ENCODE assay signal across 12 cellular contexts in the genomic region with DNA sequence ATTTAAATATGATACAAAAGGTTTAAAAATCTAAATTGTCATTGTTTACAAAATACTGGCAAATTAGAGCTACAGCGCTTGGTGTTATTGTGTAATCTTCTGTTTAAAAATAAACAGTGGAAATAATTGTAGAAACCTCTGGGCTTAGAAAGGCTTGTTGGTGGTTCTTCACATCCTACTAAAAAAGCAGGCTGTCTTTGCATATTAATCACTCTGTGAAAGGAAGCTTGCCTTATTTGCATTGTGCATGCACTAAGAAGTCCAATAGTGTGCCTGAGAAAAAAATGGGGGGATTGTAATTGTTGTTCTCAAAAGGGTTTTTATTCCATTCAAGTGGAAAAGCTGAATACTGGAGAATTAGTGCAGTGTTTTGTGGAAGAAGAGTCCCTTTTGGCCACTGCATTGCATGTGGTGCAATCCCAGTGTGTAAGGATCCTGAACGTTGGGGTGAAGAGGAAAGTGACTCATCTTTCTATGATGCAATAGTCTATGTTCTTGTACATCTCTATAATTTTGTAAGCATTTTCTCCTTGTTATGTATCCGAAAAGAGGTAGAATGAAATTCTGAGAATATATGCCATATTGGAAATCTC. TPM values are rescaled to one million over a fixed set of nuclear protein-coding genes. Genes with fewer than 3 reads are reported as not detected.
DNase-seq lines count a peak whose midpoint lies in the region; ATAC-seq, FAIRE-seq and TF ChIP-seq lines count a peak whose summit lies in the region.
"Had no signal": no experiment of that assay in that cellular context is flagged by ENCODE, and none has a peak within 500 bp of the region (broad histone marks: within the 10 kb centered on the region; RNA-seq: fewer than 3 reads in every experiment).

No MANE protein-coding gene starts in this region.

- no peak overlapping the region for H3K27ac ChIP-seq in sigmoid colon

- H3K36me3 ChIP-seq in sigmoid colon: no peaks in the 10 kb centered on the region

- TF ChIP-seq POLR2A in sigmoid colon (IDR thresholded peaks at IDR 0.05): no peak

- no peak for ATAC-seq in GM19395 (IDR thresholded peaks at IDR 0.05; ENCODE audit: unreplicated experiment)
- ATAC-seq: activated naive CD8-positive, alpha-beta T cell treated with anti-CD3 and anti-CD28 coated beads, Interleukin-2, amount 50 U/mL, for 24 hours had no signal

- no peaks in the 10 kb centered on the region for H3K9me3 ChIP-seq in sigmoid colon

- no peaks in the 10 kb centered on the region for H3K27me3 ChIP-seq in sigmoid colon

- WGBS in sigmoid colon, 2 donors: 57 to 60% methylated on average over 3 of the region's 3 CpGs

- TF ChIP-seq CTCF in sigmoid colon (IDR thresholded peaks at IDR 0.05): no peak

- H3K4me1 ChIP-seq in sigmoid colon: peaks cover 0 to 8% (median 0%) of the 10 kb centered on the region in 4 donors

- no peak for TF ChIP-seq EP300 in sigmoid colon (IDR thresholded peaks at IDR 0.05)

- peak; percentile 44 for FAIRE-seq in RCC 7860 (lab: Jason Lieb, UNC)
- FAIRE-seq: keratinocyte had no signal

- DNase-seq in HCEC 1CT (peak; percentile 56), RCC 7860 (ENCODE audit: low spot score) (no peak), fibroblast of the conjunctiva (ENCODE audit: low read depth) (peak; percentile 86), sigmoid colon (peak; percentile 65), NCI-H345 treated with DMSO at 0.1 percent for 48 hours (lab: John Stamatoyannopoulos, UW; ENCODE audit: unreplicated experiment) (no peak), iPS-NIHi7 (ENCODE audit: extremely low spot score) (no peak)
- no peak for DNase-seq in activated effector memory CD4-positive, alpha-beta T cell treated with Interleukin-2 at 50 U/mL for 16 hours
- DNase-seq: activated B cell treated with CpG ODN at 0.5 μM for 24 hours; activated naive CD8-positive, alpha-beta T cell treated with anti-CD3 and anti-CD28 coated beads, Interleukin-2, amount 50 U/mL, for 24 hours; NCI-H1092 treated with DMSO at 0.1 percent for 48 hours had no signal

- intact Hi-C loops in sigmoid colon (cut with DNase I): no loop called here

- no peak overlapping the region for H3K4me3 ChIP-seq in sigmoid colon

RNA-seq across cellular contexts. Expression of a gene that starts 16.5 kb away (rescaled TPM):
- total RNA-seq in sigmoid colon: 100 to 1,000 TPM in 1 of 4 donors, 10 to 100 TPM in 3; 64.2 to 124 (median 90.4) TPM
- 1 to 10 TPM in 2 of 3 donors, under 1 TPM in 1; 0.46 to 9.7 (median 7.2) TPM for polyA plus RNA-seq in sigmoid colon
- total RNA-seq: activated B cell treated with CpG ODN at 0.5 μM for 24 hours had no signal

Comparison
In these comparisons a context has a peak if more than half of its experiments do, and no peak if none do; other contexts are left out.
1. DNase-seq: peak in HCEC 1CT (single experiment), fibroblast of the conjunctiva (single experiment) and sigmoid colon (single experiment); none in RCC 7860 (single experiment), activated effector memory CD4-positive, alpha-beta T cell treated with Interleukin-2 at 50 U/mL for 16 hours (single experiment), NCI-H345 treated with DMSO at 0.1 percent for 48 hours (single experiment) and iPS-NIHi7 (single experiment).